9 cellular contexts compared by ENCODE assay signal in genomic region chr20:16491277-16491912, GRCh38.
DNase-seq lines count a peak whose midpoint lies in the region; ATAC-seq and TF ChIP-seq lines count a peak whose summit lies in the region.
"Had no signal": no experiment of that assay in that cellular context is flagged by ENCODE, and none has a peak within 500 bp of the region (broad histone marks: within the 10 kb centered on the region; RNA-seq: fewer than 3 reads in every experiment).

No MANE protein-coding gene starts in this region.

- peak; percentile 40 for DNase-seq in Daoy (ENCODE audit: low read depth)
- DNase-seq in M059J (ENCODE audit: low read depth) = peak; percentile 85
- no peak for DNase-seq in lower lobe of right lung
- no peak for DNase-seq in suprapubic skin (ENCODE audit: low spot score in 2 of 2)
- no peak for DNase-seq in GM19238 (ENCODE audit: insufficient read length, low spot score)
- DNase-seq in effector memory CD4-positive, alpha-beta T cell = no peak
- no peak for DNase-seq in effector memory CD8-positive, alpha-beta T cell
- DNase-seq: NCI-H774 had no signal

- H3K27me3 ChIP-seq in lower lobe of right lung (ENCODE audit: low read depth) (no peaks in the 10 kb centered on the region), suprapubic skin (no peaks in the 10 kb centered on the region)
- H3K27me3 ChIP-seq in effector memory CD4-positive, alpha-beta T cell (replicated peaks; ENCODE audit: control insufficient read depth, insufficient read depth, low read length, poor library complexity, severe bottlenecking) = no peaks in the 10 kb centered on the region

- H3K4me3 ChIP-seq in lower lobe of right lung (no peak overlapping the region), suprapubic skin (no peak overlapping the region)
- no peak overlapping the region for H3K4me3 ChIP-seq in effector memory CD4-positive, alpha-beta T cell (ENCODE audit: insufficient read depth, low read depth, low read length, poor library complexity, severe bottlenecking)

- H3K27me3 Mint-ChIP-seq in effector memory CD8-positive, alpha-beta T cell = no peaks in the 10 kb centered on the region

- no peaks in the 10 kb centered on the region for H3K4me1 Mint-ChIP-seq in effector memory CD8-positive, alpha-beta T cell (ENCODE audit: low read depth in 2 of 2)

- WGBS in suprapubic skin = 78% methylated on average over 7 of the region's 7 CpGs

- no peaks in the 10 kb centered on the region for H3K9me3 Mint-ChIP-seq in effector memory CD8-positive, alpha-beta T cell

- peaks cover 43% of the 10 kb centered on the region for H3K36me3 ChIP-seq in lower lobe of right lung
- peaks cover 40% of the 10 kb centered on the region for H3K36me3 ChIP-seq in suprapubic skin
- no peaks in the 10 kb centered on the region for H3K36me3 ChIP-seq in effector memory CD4-positive, alpha-beta T cell (ENCODE audit: control insufficient read depth, insufficient read depth, low read length)

- peaks cover 7% of the 10 kb centered on the region for H3K36me3 Mint-ChIP-seq in effector memory CD8-positive, alpha-beta T cell (ENCODE audit: insufficient read depth)

- H3K4me1 ChIP-seq in lower lobe of right lung = no peaks in the 10 kb centered on the region
- no peaks in the 10 kb centered on the region for H3K4me1 ChIP-seq in suprapubic skin
- H3K4me1 ChIP-seq in effector memory CD4-positive, alpha-beta T cell (ENCODE audit: control insufficient read depth, insufficient read depth, low read length, poor library complexity, severe bottlenecking) = no peaks in the 10 kb centered on the region

- H3K9me3 ChIP-seq in lower lobe of right lung (no peaks in the 10 kb centered on the region), suprapubic skin (no peaks in the 10 kb centered on the region)
- no peaks in the 10 kb centered on the region for H3K9me3 ChIP-seq in effector memory CD4-positive, alpha-beta T cell (ENCODE audit: control insufficient read depth, low read length)

- peak overlapping the region in 1 of 2 donors; percentile 11 for H3K27ac Mint-ChIP-seq in effector memory CD8-positive, alpha-beta T cell

- no peak for TF ChIP-seq POLR2A in suprapubic skin (IDR thresholded peaks at IDR 0.05)

- TF ChIP-seq CTCF in lower lobe of right lung (IDR thresholded peaks at IDR 0.05) = no peak
- TF ChIP-seq CTCF in suprapubic skin (IDR thresholded peaks at IDR 0.05) = no peak

- no peak for TF ChIP-seq EP300 in suprapubic skin (IDR thresholded peaks at IDR 0.05)

- H3K27ac ChIP-seq in lower lobe of right lung (no peak overlapping the region), suprapubic skin (no peak overlapping the region)
- H3K27ac ChIP-seq in effector memory CD4-positive, alpha-beta T cell (ENCODE audit: insufficient read depth, low read length, poor library complexity, severe bottlenecking) = no peak overlapping the region

- intact Hi-C loops in lower lobe of right lung (cut with DNase I) = no loop called here

- no peak overlapping the region for H3K4me3 Mint-ChIP-seq in effector memory CD8-positive, alpha-beta T cell

- ATAC-seq in GM21367 (IDR thresholded peaks at IDR 0.05; ENCODE audit: unreplicated experiment) = peak; percentile 64
- ATAC-seq in lower lobe of right lung = peak; percentile 50 to 57
- ATAC-seq in effector memory CD8-positive, alpha-beta T cell (replicated peaks) = no peak

Comparison
In these comparisons a context has a peak if more than half of its experiments do, and no peak if none do; other contexts are left out.
1. DNase-seq: peak in Daoy (single experiment) and M059J (single experiment); none in lower lobe of right lung (single experiment), suprapubic skin (0 of 2), GM19238 (single experiment), effector memory CD4-positive, alpha-beta T cell (0 of 3) and effector memory CD8-positive, alpha-beta T cell (0 of 3).